In the genomic region with DNA sequence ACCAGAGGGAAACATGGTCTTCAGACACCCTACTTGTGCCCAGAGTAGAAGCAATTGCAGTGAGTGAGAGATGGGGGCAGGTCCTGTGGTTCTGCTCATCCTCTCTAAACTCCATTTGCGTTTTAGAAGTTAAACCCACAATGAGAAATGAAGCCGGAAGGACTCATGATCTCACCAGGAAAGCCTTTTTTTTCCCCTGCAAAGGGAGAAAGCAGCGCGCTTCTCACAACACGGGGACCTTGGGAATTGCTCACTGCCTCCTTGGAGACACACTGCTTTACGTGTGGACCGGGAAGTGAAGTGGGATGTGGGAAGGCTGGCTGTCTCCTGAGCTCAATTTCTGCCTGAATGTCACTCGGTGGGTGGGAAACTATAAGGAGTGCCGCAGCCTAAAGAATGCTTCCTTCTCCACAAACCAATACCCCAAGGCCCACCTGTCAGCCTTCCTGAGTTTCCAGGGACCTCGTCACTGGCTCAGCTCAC, we compare ENCODE assay signal across 16 cellular contexts.
DNase-seq lines count a peak whose midpoint lies in the region; ATAC-seq, FAIRE-seq and TF ChIP-seq lines count a peak whose summit lies in the region.
"Had no signal": no experiment of that assay in that cellular context is flagged by ENCODE, and none has a peak within 500 bp of the region (broad histone marks: within the 10 kb centered on the region; RNA-seq: fewer than 3 reads in every experiment).

No MANE protein-coding gene starts in this region.

- peaks cover 8% of the 10 kb centered on the region for H3K4me1 Mint-ChIP-seq in activated CD4-positive, alpha-beta T cell treated with anti-CD3 and anti-CD28 coated beads, Interleukin-2, amount 10 ng/mL, durations not matched to agents 24 days and 14 days
- H3K4me1 Mint-ChIP-seq in effector memory CD8-positive, alpha-beta T cell (ENCODE audit: low read depth in 2 of 2): peaks cover 6 to 14% of the 10 kb centered on the region in 2 donors
- H3K4me1 Mint-ChIP-seq in mesothelial cell of epicardium: peaks cover 5% of the 10 kb centered on the region

- H3K4me3 ChIP-seq in skeletal muscle cell (ENCODE audit: low read depth, low read length): no peak overlapping the region
- H3K4me3 ChIP-seq: Peyer's patch had no signal

- no peak overlapping the region for H3K4me3 Mint-ChIP-seq in activated CD4-positive, alpha-beta T cell treated with anti-CD3 and anti-CD28 coated beads, Interleukin-2, amount 10 ng/mL, durations not matched to agents 24 days and 14 days
- H3K4me3 Mint-ChIP-seq in effector memory CD8-positive, alpha-beta T cell: peak overlapping the region in 1 of 2 donors; percentile 58
- no peak overlapping the region for H3K4me3 Mint-ChIP-seq in mesothelial cell of epicardium
- H3K4me3 Mint-ChIP-seq: CD14-positive monocyte; natural killer cell treated with Interleukin-12 subunit alpha and Interleukin-12 subunit beta and Interleukin-15 and Interleukin-18, amount 100 ng/mL, for 72 hours had no signal

- H3K9me3 Mint-ChIP-seq in activated CD4-positive, alpha-beta T cell treated with anti-CD3 and anti-CD28 coated beads, Interleukin-2, amount 10 ng/mL, durations not matched to agents 24 days and 14 days: peaks cover 4% of the 10 kb centered on the region
- H3K9me3 Mint-ChIP-seq in effector memory CD8-positive, alpha-beta T cell: no peaks in the 10 kb centered on the region
- H3K9me3 Mint-ChIP-seq in mesothelial cell of epicardium: peaks cover 3% of the 10 kb centered on the region
- H3K9me3 Mint-ChIP-seq: activated naive CD4-positive, alpha-beta T cell treated with anti-CD3 and anti-CD28 coated beads, Interleukin-2, amount 50 U/mL, for 72 hours; natural killer cell treated with Interleukin-12 subunit alpha and Interleukin-12 subunit beta and Interleukin-15 and Interleukin-18, amount 100 ng/mL, for 72 hours had no signal

- DNase-seq in activated CD4-positive, alpha-beta T cell treated with anti-CD3 and anti-CD28 coated beads, Interleukin-2, amount 10 ng/mL, durations not matched to agents 24 days and 14 days: peak; percentile 61
- no peak for DNase-seq in activated CD4-positive, alpha-beta T cell treated with anti-CD3 and anti-CD28 coated beads, Interleukin-2, amount 50 U/mL, for 4 hours
- DNase-seq in NCI-H2227 treated with DMSO at 0.1 percent for 48 hours (lab: John Stamatoyannopoulos, UW) (peak; percentile 19), skeletal muscle cell (ENCODE audit: low read depth) (peak; percentile 49), mesothelial cell of epicardium (ENCODE audit: low spot score in 2 of 2, unreplicated experiment in 2 of 2) (no peak), frontal cortex (ENCODE audit: low spot score in 2 of 2) (no peak)
- peak in 1 of 3 experiments; percentile 1 for DNase-seq in effector memory CD8-positive, alpha-beta T cell
- DNase-seq: cerebellar nuclear complex, NCI-H2081, NCI-H748 treated with DMSO at 0.1 percent for 48 hours, Peyer's patch, WERI-Rb-1 had no signal

- peak; percentile 75 for ATAC-seq in effector memory CD8-positive, alpha-beta T cell (replicated peaks)
- ATAC-seq in HG03045 (IDR thresholded peaks at IDR 0.05; ENCODE audit: unreplicated experiment): no peak

- H3K36me3 Mint-ChIP-seq in activated CD4-positive, alpha-beta T cell treated with anti-CD3 and anti-CD28 coated beads, Interleukin-2, amount 10 ng/mL, durations not matched to agents 24 days and 14 days (ENCODE audit: low read depth): peaks cover 14% of the 10 kb centered on the region
- peaks cover 2% of the 10 kb centered on the region for H3K36me3 Mint-ChIP-seq in effector memory CD8-positive, alpha-beta T cell (ENCODE audit: insufficient read depth)
- H3K36me3 Mint-ChIP-seq in mesothelial cell of epicardium: peaks cover 3% of the 10 kb centered on the region
- H3K36me3 Mint-ChIP-seq: natural killer cell treated with Interleukin-12 subunit alpha and Interleukin-12 subunit beta and Interleukin-15 and Interleukin-18, amount 100 ng/mL, for 72 hours had no signal

- no peak for FAIRE-seq in frontal cortex (lab: Jason Lieb, UNC)

- no peak overlapping the region for H3K27ac Mint-ChIP-seq in activated CD4-positive, alpha-beta T cell treated with anti-CD3 and anti-CD28 coated beads, Interleukin-2, amount 10 ng/mL, durations not matched to agents 24 days and 14 days
- H3K27ac Mint-ChIP-seq in effector memory CD8-positive, alpha-beta T cell: peak overlapping the region; percentile 31 to 82
- no peak overlapping the region for H3K27ac Mint-ChIP-seq in mesothelial cell of epicardium

- intact Hi-C loops in activated CD4-positive, alpha-beta T cell treated with anti-CD3 and anti-CD28 coated beads, Interleukin-2, amount 10 ng/mL, durations not matched to agents 24 days and 14 days (cut with micrococcal nuclease): no loop called here

- H3K27me3 Mint-ChIP-seq in activated CD4-positive, alpha-beta T cell treated with anti-CD3 and anti-CD28 coated beads, Interleukin-2, amount 10 ng/mL, durations not matched to agents 24 days and 14 days: no peaks in the 10 kb centered on the region
- H3K27me3 Mint-ChIP-seq in effector memory CD8-positive, alpha-beta T cell: no peaks in the 10 kb centered on the region
- H3K27me3 Mint-ChIP-seq in mesothelial cell of epicardium (ENCODE audit: low read depth): no peaks in the 10 kb centered on the region
- H3K27me3 Mint-ChIP-seq: natural killer cell treated with Interleukin-12 subunit alpha and Interleukin-12 subunit beta and Interleukin-15 and Interleukin-18, amount 100 ng/mL, for 72 hours had no signal

- TF ChIP-seq CTCF in mesothelial cell of epicardium (IDR thresholded peaks at IDR 0.05; ENCODE audit: unreplicated experiment): no peak

Comparison
In these comparisons a context has a peak if more than half of its experiments do, and no peak if none do; other contexts are left out.
1. DNase-seq: peak in activated CD4-positive, alpha-beta T cell treated with anti-CD3 and anti-CD28 coated beads, Interleukin-2, amount 10 ng/mL, durations not matched to agents 24 days and 14 days (single experiment), NCI-H2227 treated with DMSO at 0.1 percent for 48 hours (single experiment) and skeletal muscle cell (single experiment); none in activated CD4-positive, alpha-beta T cell treated with anti-CD3 and anti-CD28 coated beads, Interleukin-2, amount 50 U/mL, for 4 hours (0 of 2), mesothelial cell of epicardium (0 of 2) and frontal cortex (0 of 2).
2. H3K27ac Mint-ChIP-seq: peak in effector memory CD8-positive, alpha-beta T cell (2 of 2); none in activated CD4-positive, alpha-beta T cell treated with anti-CD3 and anti-CD28 coated beads, Interleukin-2, amount 10 ng/mL, durations not matched to agents 24 days and 14 days (single experiment) and mesothelial cell of epicardium (single experiment).